9 cellular contexts compared by ENCODE assay signal in the genomic region with DNA sequence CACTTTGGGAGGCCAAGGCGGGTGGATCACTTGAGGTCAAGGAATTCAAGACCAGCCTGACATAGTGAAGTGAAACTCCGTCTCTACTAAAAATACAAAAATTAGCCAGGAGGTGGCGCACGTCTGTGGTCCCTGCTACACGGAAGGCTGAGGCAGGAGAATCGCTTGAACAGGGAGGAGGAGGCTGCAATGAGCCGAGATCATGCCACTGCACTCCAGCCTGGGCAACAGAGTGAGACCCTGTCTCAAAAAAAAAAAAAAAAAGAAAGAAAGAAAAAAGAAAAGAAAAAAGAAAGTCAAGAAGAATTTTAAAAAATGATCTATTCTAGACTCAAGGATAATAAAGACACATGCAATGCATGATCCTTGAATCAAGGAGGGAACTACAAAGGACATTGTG. TPM values are rescaled to one million over a fixed set of nuclear protein-coding genes. Genes with fewer than 3 reads are reported as not detected.
DNase-seq lines count a peak whose midpoint lies in the region; FAIRE-seq and TF ChIP-seq lines count a peak whose summit lies in the region.
"Not testable (repeated sequence)": the region's sequence is repeated elsewhere in the genome, so short reads cannot be mapped to it uniquely, and the experiment has no call there.
"Had no signal": no experiment of that assay in that cellular context is flagged by ENCODE, and none has a peak within 500 bp of the region (broad histone marks: within the 10 kb centered on the region; RNA-seq: fewer than 3 reads in every experiment).

No MANE protein-coding gene starts in this region.

- intact Hi-C loops in PC-9 (cut with micrococcal nuclease; ENCODE audit: unreplicated experiment), result loop anchor here (5.0 kb wide), 1 partner anchor 109 kb away; no protein-coding TSS in a partner anchor
- intact Hi-C loops in uterus (cut with DNase I; ENCODE audit: low total_unique reads), result not testable (repeated sequence)

- FAIRE-seq in islet of Langerhans (lab: Jason Lieb, UNC), result peak; percentile 86
- not testable (repeated sequence) for FAIRE-seq in small intestine (lab: Jason Lieb, UNC)

- not testable (repeated sequence) for H2AFZ ChIP-seq in PC-9

- H3K9me3 Mint-ChIP-seq in activated CD4-positive, alpha-beta memory T cell treated with anti-CD3 and anti-CD28 coated beads, Interleukin-2, amount 10 ng/mL, durations not matched to agents 7 days and 5 days, result not testable (repeated sequence)

- H3K79me2 ChIP-seq in PC-9 (ENCODE audit: low read depth), result not testable (repeated sequence)

- H3K4me1 Mint-ChIP-seq in activated CD4-positive, alpha-beta memory T cell treated with anti-CD3 and anti-CD28 coated beads, Interleukin-2, amount 10 ng/mL, durations not matched to agents 7 days and 5 days, result not testable (repeated sequence)

- H3K27me3 Mint-ChIP-seq in activated CD4-positive, alpha-beta memory T cell treated with anti-CD3 and anti-CD28 coated beads, Interleukin-2, amount 10 ng/mL, durations not matched to agents 7 days and 5 days, result peaks cover 42% of the 10 kb centered on the region

- H3K4me2 ChIP-seq in PC-9, result not testable (repeated sequence)

- TF ChIP-seq POLR2A in uterus (IDR thresholded peaks at IDR 0.05), result not testable (repeated sequence)

- H3K27ac ChIP-seq in PC-9; small intestine (ENCODE audit: low read depth in 1 of 2, low read length in 1 of 2); uterus: not testable (repeated sequence)

- H3K36me3 ChIP-seq in PC-9 (ENCODE audit: low read depth); small intestine (ENCODE audit: control insufficient read depth in 2 of 2, insufficient read depth in 2 of 2, low read length in 2 of 2); uterus: not testable (repeated sequence)

- peak; percentile 54 for DNase-seq in GM12865 (ENCODE audit: low read depth)
- peak; percentile 50 for DNase-seq in LoVo (ENCODE audit: low spot score)
- peak; percentile 43 to 48 for DNase-seq in PC-9
- peak; percentile 61 for DNase-seq in activated CD4-positive, alpha-beta memory T cell treated with anti-CD3 and anti-CD28 coated beads, Interleukin-2, amount 10 ng/mL, durations not matched to agents 7 days and 5 days
- DNase-seq in choroid plexus epithelial cell (ENCODE audit: low read depth), result peak; percentile 70
- peak; percentile 82 for DNase-seq in small intestine
- peak; percentile 34 to 44 for DNase-seq in uterus

- not testable (repeated sequence) for BruUV-seq in PC-9 (replicated peaks; lab: Mats Ljungman, UMichigan)

- TF ChIP-seq CTCF in GM12865 (IDR thresholded peaks at IDR 0.05; ENCODE audit: insufficient read depth, low read depth, low read length, missing control alignments) (peak; percentile 38), PC-9 (conservative IDR thresholded peaks at IDR 0.05) (peak; percentile 80), choroid plexus epithelial cell (conservative IDR thresholded peaks at IDR 0.05; ENCODE audit: low read depth, low read length) (peak; percentile 74), uterus (IDR thresholded peaks at IDR 0.05) (peak; percentile 40 to 59 (median 52))

- 4 to 7% (median 6%) methylated on average over 7 of the region's 7 CpGs for WGBS in small intestine, 3 donors

- not testable (repeated sequence) for H3K4me1 ChIP-seq in PC-9 (replicated peaks; ENCODE audit: insufficient read depth); small intestine (ENCODE audit: control insufficient read depth in 2 of 2, insufficient read depth in 1 of 2, low read depth in 1 of 2, low read length in 1 of 2); uterus

- CTCF ChIA-PET in PC-9 (lab: Charles Lee), result not testable (repeated sequence)
- CTCF ChIA-PET in activated CD4-positive, alpha-beta memory T cell treated with anti-CD3 and anti-CD28 coated beads, Interleukin-2, amount 10 ng/mL, durations not matched to agents 7 days and 5 days (lab: Charles Lee), result interaction anchor here (0.9 to 4.9 kb wide), 3 partner anchors 13 to 22 kb away, joined by 3 to 26 read pairs (median 3); no protein-coding TSS in a partner anchor

- not testable (repeated sequence) for H4K20me1 ChIP-seq in PC-9 (ENCODE audit: insufficient read depth)

- peaks cover 13% of the 10 kb centered on the region; the same call in 1 of the 2 replicates for H3K27me3 ChIP-seq in PC-9 (ENCODE audit: insufficient read depth, low read depth)
- H3K27me3 ChIP-seq in small intestine (ENCODE audit: control insufficient read depth in 2 of 2, insufficient read depth in 2 of 2, low read length in 2 of 2); uterus: not testable (repeated sequence)

- H3K4me3 Mint-ChIP-seq in activated CD4-positive, alpha-beta memory T cell treated with anti-CD3 and anti-CD28 coated beads, Interleukin-2, amount 10 ng/mL, durations not matched to agents 7 days and 5 days, result not testable (repeated sequence)

- not testable (repeated sequence) for H3K27ac Mint-ChIP-seq in activated CD4-positive, alpha-beta memory T cell treated with anti-CD3 and anti-CD28 coated beads, Interleukin-2, amount 10 ng/mL, durations not matched to agents 7 days and 5 days

- not testable (repeated sequence) for H3K36me3 Mint-ChIP-seq in activated CD4-positive, alpha-beta memory T cell treated with anti-CD3 and anti-CD28 coated beads, Interleukin-2, amount 10 ng/mL, durations not matched to agents 7 days and 5 days (ENCODE audit: low read depth)

- not testable (repeated sequence) for H3K4me3 ChIP-seq in GM12865 (ENCODE audit: low read depth, low read length); PC-9; choroid plexus epithelial cell (ENCODE audit: low read depth, low read length); small intestine (ENCODE audit: low read depth in 1 of 2, low read length in 2 of 2); uterus

- H3F3A ChIP-seq in PC-9 (ENCODE audit: insufficient read depth, low read depth), result not testable (repeated sequence)

- H3K9me3 ChIP-seq in PC-9 (ENCODE audit: insufficient read depth, low read depth); small intestine (ENCODE audit: control insufficient read depth, low read depth); uterus: not testable (repeated sequence)

- H3K9me2 ChIP-seq in PC-9 (ENCODE audit: insufficient read depth), result not testable (repeated sequence)

- POLR2A ChIA-PET in PC-9 (lab: Charles Lee; ENCODE audit: unreplicated experiment); activated CD4-positive, alpha-beta memory T cell treated with anti-CD3 and anti-CD28 coated beads, Interleukin-2, amount 10 ng/mL, durations not matched to agents 7 days and 5 days (lab: Charles Lee): not testable (repeated sequence)

RNA-seq across cellular contexts. Expression of a gene that starts 32.8 kb away (rescaled TPM):
- 1.7 and 2.1 TPM in 2 replicates for total RNA-seq in PC-9 (2021)
- total RNA-seq in activated CD4-positive, alpha-beta memory T cell treated with anti-CD3 and anti-CD28 coated beads, Interleukin-2, amount 10 ng/mL, durations not matched to agents 7 days and 5 days, result 1 to 10 TPM; 1.6 to 2.3 TPM
- 10 to 100 TPM; 31.9 to 57.7 (median 32.8) TPM for polyA plus RNA-seq in small intestine
- 1 to 10 TPM in 2 of 4 donors, under 1 TPM in 1, not detected in 1; 0.26 to 1.4 (median 1.2) TPM for total RNA-seq in uterus

RNA-seq across cellular contexts. Expression of a gene that starts 36.0 kb away (rescaled TPM):
- total RNA-seq in PC-9 (2021) (not detected in 2 replicates), uterus (not detected)
- total RNA-seq in activated CD4-positive, alpha-beta memory T cell treated with anti-CD3 and anti-CD28 coated beads, Interleukin-2, amount 10 ng/mL, durations not matched to agents 7 days and 5 days, result not detected
- 1 to 10 TPM in 2 of 3 donors, not detected in 1; 1.1 to 1.9 TPM for polyA plus RNA-seq in small intestine
- total RNA-seq: occipital lobe had no signal

RNA-seq across cellular contexts. Expression of a gene that starts 46.8 kb away (rescaled TPM):
- not detected in 2 replicates for total RNA-seq in PC-9 (2021)
- not detected for total RNA-seq in activated CD4-positive, alpha-beta memory T cell treated with anti-CD3 and anti-CD28 coated beads, Interleukin-2, amount 10 ng/mL, durations not matched to agents 7 days and 5 days
- polyA plus RNA-seq in small intestine, result 1 to 10 TPM in 2 of 3 donors, under 1 TPM in 1; 0.64 to 5.1 (median 3.1) TPM
- total RNA-seq in uterus, result not detected
